Comparison of ENCODE assay signal across 18 cellular contexts in the genomic region with DNA sequence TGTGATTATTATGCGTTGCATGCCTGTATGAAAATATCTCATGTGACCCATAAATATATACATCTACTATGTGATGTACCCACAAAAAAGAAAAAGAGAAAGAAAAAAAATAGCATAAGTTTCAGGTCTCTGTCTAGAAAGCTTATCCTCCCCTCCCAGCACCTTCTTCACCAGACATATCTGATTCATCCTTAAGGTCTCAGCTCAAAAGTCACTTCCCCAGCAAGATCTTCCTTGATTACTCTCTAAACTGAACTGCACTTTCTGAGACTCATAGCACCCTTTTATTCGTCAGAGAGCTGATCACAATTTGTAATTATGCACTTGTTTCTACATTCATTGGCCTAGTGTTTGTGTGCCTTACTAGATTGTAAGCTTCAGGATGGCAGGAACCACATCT. TPM values are rescaled to one million over a fixed set of nuclear protein-coding genes. Genes with fewer than 3 reads are reported as not detected.
DNase-seq lines count a peak whose midpoint lies in the region; ATAC-seq lines count a peak whose summit lies in the region.
"Had no signal": no experiment of that assay in that cellular context is flagged by ENCODE, and none has a peak within 500 bp of the region (broad histone marks: within the 10 kb centered on the region; RNA-seq: fewer than 3 reads in every experiment).

No MANE protein-coding gene starts in this region.

- H3K9me3 Mint-ChIP-seq in activated CD4-positive, alpha-beta T cell treated with anti-CD3 and anti-CD28 coated beads, Interleukin-2, amount 10 ng/mL, durations not matched to agents 24 days and 14 days = no peaks in the 10 kb centered on the region
- no peaks in the 10 kb centered on the region for H3K9me3 Mint-ChIP-seq in stimulated activated naive CD8-positive, alpha-beta T cell treated with anti-CD3 and anti-CD28 coated beads, Interleukin-15, amount 100 ng/mL, for 72 hours
- H3K9me3 Mint-ChIP-seq in activated CD8-positive, alpha-beta T cell treated with anti-CD3 and anti-CD28 coated beads, Interleukin-2, amount 10 ng/mL, durations not matched to agents 7 days and 5 days (ENCODE audit: insufficient read depth) = no peaks in the 10 kb centered on the region

- intact Hi-C loops in activated CD4-positive, alpha-beta T cell treated with anti-CD3 and anti-CD28 coated beads, Interleukin-2, amount 10 ng/mL, durations not matched to agents 24 days and 14 days (cut with micrococcal nuclease) = no loop called here

- peaks cover 32% of the 10 kb centered on the region for H3K36me3 Mint-ChIP-seq in activated CD4-positive, alpha-beta T cell treated with anti-CD3 and anti-CD28 coated beads, Interleukin-2, amount 10 ng/mL, durations not matched to agents 24 days and 14 days (ENCODE audit: low read depth)
- peaks cover 42% of the 10 kb centered on the region for H3K36me3 Mint-ChIP-seq in activated CD8-positive, alpha-beta T cell treated with anti-CD3 and anti-CD28 coated beads, Interleukin-2, amount 10 ng/mL, durations not matched to agents 7 days and 5 days (ENCODE audit: low read depth)

- POLR2A ChIA-PET in activated CD8-positive, alpha-beta T cell treated with anti-CD3 and anti-CD28 coated beads, Interleukin-2, amount 10 ng/mL, durations not matched to agents 7 days and 5 days (lab: Charles Lee) = no interaction called here

- CTCF ChIA-PET in activated CD8-positive, alpha-beta T cell treated with anti-CD3 and anti-CD28 coated beads, Interleukin-2, amount 10 ng/mL, durations not matched to agents 7 days and 5 days (lab: Charles Lee) = interaction anchor here (0.9 to 1.2 kb wide), 3 partner anchors 8 to 37 kb away, joined by 3 read pairs; partner anchors contain the start of gene PTPN9

- peak; percentile 19 for ATAC-seq in stimulated activated naive CD8-positive, alpha-beta T cell treated with anti-CD3 and anti-CD28 coated beads, Interleukin-15, Interleukin-2, amounts not matched to agents 100 U/mL and 50 U/mL, for 24 hours
- ATAC-seq in stimulated activated naive CD8-positive, alpha-beta T cell treated with anti-CD3 and anti-CD28 coated beads, Interleukin-15, amount 100 ng/mL, for 72 hours = no peak
- ATAC-seq in activated CD8-positive, alpha-beta T cell treated with anti-CD3 and anti-CD28 coated beads, Interleukin-2, amount 10 ng/mL, durations not matched to agents 7 days and 5 days = no peak
- ATAC-seq in GM19397 (IDR thresholded peaks at IDR 0.05; ENCODE audit: unreplicated experiment) = no peak
- ATAC-seq: HepG2 had no signal

- peak overlapping the region; percentile 34 for H3K27ac Mint-ChIP-seq in activated CD4-positive, alpha-beta T cell treated with anti-CD3 and anti-CD28 coated beads, Interleukin-2, amount 10 ng/mL, durations not matched to agents 24 days and 14 days
- H3K27ac Mint-ChIP-seq in stimulated activated naive CD8-positive, alpha-beta T cell treated with anti-CD3 and anti-CD28 coated beads, Interleukin-15, amount 100 ng/mL, for 72 hours = peak overlapping the region in 1 of 2 donors; percentile 29
- H3K27ac Mint-ChIP-seq in activated CD8-positive, alpha-beta T cell treated with anti-CD3 and anti-CD28 coated beads, Interleukin-2, amount 10 ng/mL, durations not matched to agents 7 days and 5 days = peak overlapping the region; percentile 16

- H3K4me3 Mint-ChIP-seq in activated CD4-positive, alpha-beta T cell treated with anti-CD3 and anti-CD28 coated beads, Interleukin-2, amount 10 ng/mL, durations not matched to agents 24 days and 14 days = no peak overlapping the region
- H3K4me3 Mint-ChIP-seq in stimulated activated naive CD8-positive, alpha-beta T cell treated with anti-CD3 and anti-CD28 coated beads, Interleukin-15, amount 100 ng/mL, for 72 hours = no peak overlapping the region
- no peak overlapping the region for H3K4me3 Mint-ChIP-seq in activated CD8-positive, alpha-beta T cell treated with anti-CD3 and anti-CD28 coated beads, Interleukin-2, amount 10 ng/mL, durations not matched to agents 7 days and 5 days

- H3K27me3 Mint-ChIP-seq in activated CD4-positive, alpha-beta T cell treated with anti-CD3 and anti-CD28 coated beads, Interleukin-2, amount 10 ng/mL, durations not matched to agents 24 days and 14 days = no peaks in the 10 kb centered on the region
- no peaks in the 10 kb centered on the region for H3K27me3 Mint-ChIP-seq in stimulated activated naive CD8-positive, alpha-beta T cell treated with anti-CD3 and anti-CD28 coated beads, Interleukin-15, amount 100 ng/mL, for 72 hours
- H3K27me3 Mint-ChIP-seq in activated CD8-positive, alpha-beta T cell treated with anti-CD3 and anti-CD28 coated beads, Interleukin-2, amount 10 ng/mL, durations not matched to agents 7 days and 5 days (ENCODE audit: low read depth) = no peaks in the 10 kb centered on the region

- no peak for DNase-seq in activated CD4-positive, alpha-beta T cell treated with anti-CD3 and anti-CD28 coated beads, Interleukin-2, amount 10 ng/mL, durations not matched to agents 24 days and 14 days
- DNase-seq in activated CD4-positive, alpha-beta T cell treated with anti-CD3 and anti-CD28 coated beads for 4 hours = no peak
- DNase-seq in stimulated activated naive CD8-positive, alpha-beta T cell treated with anti-CD3 and anti-CD28 coated beads, Interleukin-15, Interleukin-2, amounts not matched to agents 100 U/mL and 50 U/mL, for 24 hours = no peak
- DNase-seq in stimulated activated naive CD8-positive, alpha-beta T cell treated with anti-CD3 and anti-CD28 coated beads, Interleukin-15, amount 100 ng/mL, for 72 hours = no peak
- no peak for DNase-seq in activated CD8-positive, alpha-beta T cell treated with anti-CD3 and anti-CD28 coated beads, Interleukin-2, amount 10 ng/mL, durations not matched to agents 7 days and 5 days
- DNase-seq in NCI-H1694 treated with DMSO at 0.1 percent for 48 hours (lab: John Stamatoyannopoulos, UW) (no peak), NCI-H2171 treated with DMSO at 0.1 percent for 48 hours (lab: John Stamatoyannopoulos, UW) (no peak)
- DNase-seq: GOT3, HCEC 1CT, KBM-7, MM.1S, NCI-H1048, NCI-H1417 treated with DMSO at 0.1 percent for 48 hours, NCI-H187 treated with DMSO at 0.1 percent for 48 hours, NCI-H2107, NCI-H510A had no signal

- H3K4me1 Mint-ChIP-seq in activated CD4-positive, alpha-beta T cell treated with anti-CD3 and anti-CD28 coated beads, Interleukin-2, amount 10 ng/mL, durations not matched to agents 24 days and 14 days = peaks cover 9% of the 10 kb centered on the region
- H3K4me1 Mint-ChIP-seq in stimulated activated naive CD8-positive, alpha-beta T cell treated with anti-CD3 and anti-CD28 coated beads, Interleukin-15, amount 100 ng/mL, for 72 hours = peaks cover 22% of the 10 kb centered on the region
- peaks cover 19% of the 10 kb centered on the region for H3K4me1 Mint-ChIP-seq in activated CD8-positive, alpha-beta T cell treated with anti-CD3 and anti-CD28 coated beads, Interleukin-2, amount 10 ng/mL, durations not matched to agents 7 days and 5 days (ENCODE audit: low read depth)

RNA-seq across cellular contexts. Expression of gene PTPN9, which starts 11.1 kb away (rescaled TPM):
- total RNA-seq in activated CD4-positive, alpha-beta T cell treated with anti-CD3 and anti-CD28 coated beads, Interleukin-2, amount 10 ng/mL, durations not matched to agents 24 days and 14 days = 21.0 and 23.6 TPM in 2 replicates
- total RNA-seq in activated CD8-positive, alpha-beta T cell treated with anti-CD3 and anti-CD28 coated beads, Interleukin-2, amount 10 ng/mL, durations not matched to agents 7 days and 5 days = 10 to 100 TPM; 46.3 to 48.7 TPM

RNA-seq across cellular contexts. Expression of gene SNUPN, which starts 35.3 kb away (rescaled TPM):
- 33.7 and 34.5 TPM in 2 replicates for total RNA-seq in activated CD4-positive, alpha-beta T cell treated with anti-CD3 and anti-CD28 coated beads, Interleukin-2, amount 10 ng/mL, durations not matched to agents 24 days and 14 days
- total RNA-seq in activated CD8-positive, alpha-beta T cell treated with anti-CD3 and anti-CD28 coated beads, Interleukin-2, amount 10 ng/mL, durations not matched to agents 7 days and 5 days = 10 to 100 TPM; 31.4 to 32.5 TPM

RNA-seq across cellular contexts. Expression of gene IMP3, which starts 49.8 kb away (rescaled TPM):
- total RNA-seq in activated CD4-positive, alpha-beta T cell treated with anti-CD3 and anti-CD28 coated beads, Interleukin-2, amount 10 ng/mL, durations not matched to agents 24 days and 14 days = 108 and 112 TPM in 2 replicates
- total RNA-seq in activated CD8-positive, alpha-beta T cell treated with anti-CD3 and anti-CD28 coated beads, Interleukin-2, amount 10 ng/mL, durations not matched to agents 7 days and 5 days = 10 to 100 TPM; 97.9 to 99.1 TPM

RNA-seq across cellular contexts. Expression of gene SNX33, which starts 57.5 kb away (rescaled TPM):
- total RNA-seq in activated CD4-positive, alpha-beta T cell treated with anti-CD3 and anti-CD28 coated beads, Interleukin-2, amount 10 ng/mL, durations not matched to agents 24 days and 14 days = 4.1 TPM in 2 replicates
- under 1 TPM; 0.55 to 0.70 TPM for total RNA-seq in activated CD8-positive, alpha-beta T cell treated with anti-CD3 and anti-CD28 coated beads, Interleukin-2, amount 10 ng/mL, durations not matched to agents 7 days and 5 days
